Comparison of ENCODE assay signal across 9 cellular contexts in the genomic region with DNA sequence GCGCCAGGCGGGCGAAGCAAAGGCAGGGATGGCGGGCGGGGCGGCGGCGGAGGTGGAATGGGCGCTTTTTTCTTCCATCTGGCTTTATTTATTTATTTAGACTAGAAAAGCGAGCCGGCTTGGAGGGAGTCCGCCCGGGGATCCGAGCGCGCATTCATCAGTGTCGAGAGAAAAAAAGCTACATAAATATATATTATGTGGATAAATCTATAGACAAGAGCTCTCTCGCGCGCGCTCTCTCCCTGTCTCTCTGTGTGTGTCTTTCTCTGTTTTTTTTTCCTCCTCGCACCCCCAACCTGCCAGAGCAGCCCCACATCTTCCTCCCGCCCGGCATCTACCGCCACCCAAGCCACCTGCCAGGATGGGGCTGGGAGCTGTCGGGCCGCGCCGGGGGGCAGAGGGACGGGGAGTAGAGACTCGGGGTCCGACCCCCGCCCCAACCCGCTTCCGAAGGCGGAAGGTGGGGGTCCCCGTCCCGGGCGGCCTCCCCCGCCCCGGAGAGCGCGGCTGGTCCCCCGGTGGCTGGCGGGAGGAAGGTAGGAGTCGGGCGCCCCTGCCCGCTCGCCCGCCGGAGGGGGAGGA. TPM values are rescaled to one million over a fixed set of nuclear protein-coding genes. Genes with fewer than 3 reads are reported as not detected.
DNase-seq lines count a peak whose midpoint lies in the region; ATAC-seq and TF ChIP-seq lines count a peak whose summit lies in the region.
"Had no signal": no experiment of that assay in that cellular context is flagged by ENCODE, and none has a peak within 500 bp of the region (broad histone marks: within the 10 kb centered on the region; RNA-seq: fewer than 3 reads in every experiment).

No MANE protein-coding gene starts in this region.

- TF ChIP-seq POLR2A in spleen (IDR thresholded peaks at IDR 0.05): no peak

- TF ChIP-seq CTCF in WERI-Rb-1 (IDR thresholded peaks at IDR 0.05; ENCODE audit: low read depth, low read length): no peak
- no peak for TF ChIP-seq CTCF in spleen (IDR thresholded peaks at IDR 0.05 in 8 of 11, conservative IDR thresholded peaks at IDR 0.05 in 3 of 11)

- peaks cover 4% of the 10 kb centered on the region for H3K27me3 ChIP-seq in WERI-Rb-1 (ENCODE audit: insufficient read depth, low read depth, severe bottlenecking)
- H3K27me3 ChIP-seq in right cardiac atrium (ENCODE audit: control insufficient read depth, insufficient read depth): no peaks in the 10 kb centered on the region
- peaks cover 0 to 97% (median 46%) of the 10 kb centered on the region in 7 donors for H3K27me3 ChIP-seq in spleen (replicated peaks in 1 of 7)
- H3K27me3 ChIP-seq in SJCRH30: no peaks in the 10 kb centered on the region

- intact Hi-C loops in right cardiac atrium (cut with DNase I): no loop called here
- intact Hi-C loops in spleen (cut with DNase I; ENCODE audit: low total_unique reads): no loop called here

- H3K27ac ChIP-seq in WERI-Rb-1 (peak overlapping the region; percentile 81), right cardiac atrium (ENCODE audit: low read length) (no peak overlapping the region), spleen (peak overlapping the region in 5 of 8 donors; percentile 22 to 71 (median 59)), SJCRH30 (no peak overlapping the region)
- H3K27ac ChIP-seq: HL-60 had no signal

- peak overlapping the region; percentile 79 for H3K4me3 ChIP-seq in WERI-Rb-1 (ENCODE audit: low read depth, low read length)
- peak overlapping the region; percentile 58 for H3K4me3 ChIP-seq in right cardiac atrium (ENCODE audit: low read length)
- peak overlapping the region; percentile 41 to 69 (median 55) for H3K4me3 ChIP-seq in spleen
- no peak overlapping the region for H3K4me3 ChIP-seq in SJCRH30

- H3K4me1 ChIP-seq in right cardiac atrium (ENCODE audit: control insufficient read depth, insufficient read depth, low read length): peaks cover 2% of the 10 kb centered on the region
- peaks cover 0 to 35% (median 29%) of the 10 kb centered on the region in 6 donors for H3K4me1 ChIP-seq in spleen
- no peaks in the 10 kb centered on the region for H3K4me1 ChIP-seq in SJCRH30

- no peaks in the 10 kb centered on the region; the same call in 1 of the 2 replicates for H3K36me3 ChIP-seq in WERI-Rb-1
- H3K36me3 ChIP-seq in spleen: no peaks in the 10 kb centered on the region
- no peaks in the 10 kb centered on the region for H3K36me3 ChIP-seq in SJCRH30

- DNase-seq in NCI-H1436 (lab: John Stamatoyannopoulos, UW): peak; percentile 35
- no peak for DNase-seq in NCI-H1436 treated with DMSO at 0.1 percent for 48 hours (lab: John Stamatoyannopoulos, UW)
- peak; percentile 21 for DNase-seq in WERI-Rb-1
- DNase-seq in right cardiac atrium: peak in 1 of 3 donors; percentile 20
- DNase-seq in spleen: peak; percentile 71
- no peak for DNase-seq in SJCRH30
- no peak for DNase-seq in LoVo (ENCODE audit: low spot score)

- peak in 1 of 2 donors; percentile 20 for ATAC-seq in right cardiac atrium
- ATAC-seq in HG03520 (IDR thresholded peaks at IDR 0.05; ENCODE audit: unreplicated experiment): no peak

- no peaks in the 10 kb centered on the region for H3K9me3 ChIP-seq in WERI-Rb-1 (ENCODE audit: severe bottlenecking)
- no peaks in the 10 kb centered on the region for H3K9me3 ChIP-seq in right cardiac atrium (ENCODE audit: control insufficient read depth, low read length)
- H3K9me3 ChIP-seq in spleen: no peaks in the 10 kb centered on the region
- H3K9me3 ChIP-seq in SJCRH30 (replicated peaks): no peaks in the 10 kb centered on the region

- 1% methylated on average over 51 of the region's 51 CpGs for WGBS in right cardiac atrium
- WGBS in spleen, 5 donors: 1 to 8% (median 3%) methylated on average over 49 to 51 of the region's 51 CpGs

RNA-seq across cellular contexts. Expression of a gene that starts 1.0 kb away (rescaled TPM):
- total RNA-seq in right cardiac atrium (1 to 10 TPM in 3 of 4 donors, under 1 TPM in 1; 0.85 to 1.4 (median 1.1) TPM), spleen (1 to 10 TPM in 2 of 7 donors, under 1 TPM in 5; 0.74 to 3.5 (median 0.84) TPM)
- polyA plus RNA-seq in right cardiac atrium (0.79 TPM), spleen (under 1 TPM; 0.46 to 0.54 (median 0.50) TPM)
- not detected in 2 replicates for total RNA-seq in SJCRH30 (2014; rRNA removed; shearing (Covaris generic))

Comparison
In these comparisons a context has a peak if more than half of its experiments do, and no peak if none do; other contexts are left out.
1. DNase-seq: peak in NCI-H1436 (single experiment), WERI-Rb-1 (single experiment) and spleen (single experiment); none in NCI-H1436 treated with DMSO at 0.1 percent for 48 hours (single experiment), SJCRH30 (0 of 2) and LoVo (single experiment).
2. H3K27ac ChIP-seq: peak in WERI-Rb-1 (single experiment) and spleen (5 of 8); none in right cardiac atrium (single experiment) and SJCRH30 (single experiment).